Comparison of ENCODE assay signal across 8 cellular contexts in genomic region chr14:54509546-54510501, GRCh38.
DNase-seq lines count a peak whose midpoint lies in the region; ATAC-seq lines count a peak whose summit lies in the region.

Gene CGRRF1 (plus strand): TSS chr14:54509906. CDS start chr14:54509960, 54 bp downstream.

- DNase-seq in AG20443 (ENCODE audit: low spot score) (peak; percentile 99), NCI-H345 treated with DMSO at 0.1 percent for 48 hours (lab: John Stamatoyannopoulos, UW; ENCODE audit: unreplicated experiment) (peak; percentile 92), iris pigment epithelial cell (ENCODE audit: low read depth) (peak; percentile 99)
- peak; percentile 88 to 95 (median 91) for DNase-seq in activated CD4-positive, CD25-positive, alpha-beta regulatory T cell (lab: John Stamatoyannopoulos, UW)
- DNase-seq in central memory CD4-positive, alpha-beta T cell = peak; percentile 93
- peak; percentile 97 for DNase-seq in stimulated activated CD4-positive, alpha-beta T cell treated with anti-CD3 and anti-CD28 coated beads, Interleukin-12 subunit alpha, Interleukin-12 subunit beta, amount 100 ng/mL, for 4 hours

- ATAC-seq in GM19025 (IDR thresholded peaks at IDR 0.05; ENCODE audit: low read depth, unreplicated experiment) (peak; percentile 97), HG03342 (IDR thresholded peaks at IDR 0.05; ENCODE audit: unreplicated experiment) (peak; percentile 88)

Comparison
In these comparisons a context has a peak if more than half of its experiments do, and no peak if none do; other contexts are left out.
1. Peak in every context shown above with its lines: DNase-seq and ATAC-seq.